In genomic region chr3:81005992-81006391, GRCh38 we compare ENCODE assay signal across 31 cellular contexts.
DNase-seq lines count a peak whose midpoint lies in the region; ATAC-seq and TF ChIP-seq lines count a peak whose summit lies in the region.
"Had no signal": no experiment of that assay in that cellular context is flagged by ENCODE, and none has a peak within 500 bp of the region (broad histone marks: within the 10 kb centered on the region; RNA-seq: fewer than 3 reads in every experiment).

No MANE protein-coding gene starts in this region.

- no peak overlapping the region for H2BK5ac ChIP-seq in H9 (ENCODE audit: insufficient read length, low read length)

- intact Hi-C loops in aorta (cut with DNase I), result no loop called here
- intact Hi-C loops in CD4-positive, alpha-beta T cell (cut with DNase I, micrococcal nuclease), result no loop called here

- CTCF ChIA-PET in CD4-positive, alpha-beta T cell (lab: Charles Lee), result no interaction called here

- no peak for ATAC-seq in HG02759 (IDR thresholded peaks at IDR 0.05; ENCODE audit: unreplicated experiment)
- no peak for ATAC-seq in aorta (ENCODE audit: low FRiP score)
- ATAC-seq in CD4-positive, alpha-beta T cell (ENCODE audit: poor library complexity), result no peak
- ATAC-seq: effector memory CD8-positive, alpha-beta T cell; heart right ventricle; psoas muscle had no signal

- H3F3A ChIP-seq in OCI-LY1 (ENCODE audit: insufficient read depth, low read length), result no peaks in the 10 kb centered on the region
- no peaks in the 10 kb centered on the region for H3F3A ChIP-seq in neural progenitor cell (ENCODE audit: low read depth)

- H3K14ac ChIP-seq in H9 (ENCODE audit: insufficient read depth, low read length), result no peak overlapping the region

- H3K9me3 ChIP-seq in H9 (ENCODE audit: control insufficient read depth, low read depth, low read length) (no peaks in the 10 kb centered on the region), OCI-LY1 (ENCODE audit: low read length) (no peaks in the 10 kb centered on the region), neural progenitor cell (ENCODE audit: low read depth) (no peaks in the 10 kb centered on the region), aorta (ENCODE audit: control insufficient read depth, low read length) (no peaks in the 10 kb centered on the region)
- H3K9me3 ChIP-seq in CD4-positive, alpha-beta T cell (ENCODE audit: control insufficient read depth, low read length), result no peaks in the 10 kb centered on the region
- H3K9me3 ChIP-seq: HAP-1, psoas muscle, suprapubic skin had no signal

- no peak overlapping the region for H3K56ac ChIP-seq in H9 (ENCODE audit: insufficient read length, low read depth, low read length)

- no peak overlapping the region for H4K91ac ChIP-seq in H9 (ENCODE audit: insufficient read length, low read depth, low read length)

- no peaks in the 10 kb centered on the region for H3K79me2 ChIP-seq in H9 (ENCODE audit: insufficient read depth, low read length)
- no peaks in the 10 kb centered on the region for H3K79me2 ChIP-seq in OCI-LY1 (ENCODE audit: insufficient read depth, low read length)
- no peaks in the 10 kb centered on the region for H3K79me2 ChIP-seq in neural progenitor cell (ENCODE audit: low read depth)

- H3K4ac ChIP-seq in H9 (ENCODE audit: low read depth, low read length), result no peak overlapping the region

- H3K9ac ChIP-seq in H9 (ENCODE audit: extremely low read depth, insufficient read length, low read length) (no peak overlapping the region), OCI-LY1 (ENCODE audit: low read length) (no peak overlapping the region), neural progenitor cell (no peak overlapping the region)

- H3K4me3 Mint-ChIP-seq in H9 (no peak overlapping the region), neural progenitor cell (no peak overlapping the region)
- no peak overlapping the region for H3K4me3 Mint-ChIP-seq in CD4-positive, alpha-beta T cell
- H3K4me3 Mint-ChIP-seq: activated CD4-positive, alpha-beta memory T cell treated with anti-CD3 and anti-CD28 coated beads for 36 hours; activated T-helper 1 cell treated with anti-CD3 and anti-CD28 coated beads, Interleukin-12 subunit alpha, Interleukin-12 subunit beta, Interleukin-2, Interleukin-4 antibody, amounts not matched to agents 30 ng/mL and 10 ng/mL and 1 ng/mL, durations not matched to agents 14 hours and 24 hours and 36 hours; CD14-positive monocyte; effector memory CD8-positive, alpha-beta T cell had no signal

- no peak overlapping the region for H2BK15ac ChIP-seq in H9 (ENCODE audit: low read depth, low read length)

- H3K36me3 ChIP-seq in OCI-LY1 (ENCODE audit: insufficient read depth, low read length) (no peaks in the 10 kb centered on the region), neural progenitor cell (no peaks in the 10 kb centered on the region), aorta (ENCODE audit: control insufficient read depth in 1 of 2, insufficient read depth in 2 of 2, low read length in 1 of 2) (no peaks in the 10 kb centered on the region)
- H3K36me3 ChIP-seq: breast epithelium, esophagus squamous epithelium, HAP-1, heart right ventricle, suprapubic skin had no signal

- no peak overlapping the region for H3T11ph ChIP-seq in H9 (ENCODE audit: low read length)

- H4K5ac ChIP-seq in H9 (ENCODE audit: insufficient read length, low read depth, low read length), result no peak overlapping the region

- H3K36me3 Mint-ChIP-seq in H9 (ENCODE audit: insufficient read depth in 1 of 3, low read depth in 3 of 3), result peaks cover 7 to 8% (median 7%) of the 10 kb centered on the region in 3 experiments
- no peaks in the 10 kb centered on the region for H3K36me3 Mint-ChIP-seq in neural progenitor cell
- no peaks in the 10 kb centered on the region for H3K36me3 Mint-ChIP-seq in CD4-positive, alpha-beta T cell (ENCODE audit: low read depth)
- H3K36me3 Mint-ChIP-seq: activated CD4-positive, alpha-beta memory T cell treated with anti-CD3 and anti-CD28 coated beads for 36 hours; CD14-positive monocyte had no signal

- H4K8ac ChIP-seq in H9 (replicated peaks; ENCODE audit: insufficient read length, low read depth, low read length), result no peak overlapping the region

- no peak overlapping the region for H3K27ac Mint-ChIP-seq in H9
- H3K27ac Mint-ChIP-seq in neural progenitor cell, result no peak overlapping the region
- H3K27ac Mint-ChIP-seq in CD4-positive, alpha-beta T cell, result no peak overlapping the region
- H3K27ac Mint-ChIP-seq: activated CD4-positive, alpha-beta memory T cell treated with anti-CD3 and anti-CD28 coated beads for 36 hours; activated T-helper 1 cell treated with anti-CD3 and anti-CD28 coated beads, Interleukin-12 subunit alpha, Interleukin-12 subunit beta, Interleukin-2, Interleukin-4 antibody, amounts not matched to agents 30 ng/mL and 10 ng/mL and 1 ng/mL, durations not matched to agents 14 hours and 24 hours and 36 hours; CD14-positive monocyte; effector memory CD8-positive, alpha-beta T cell had no signal

- POLR2A ChIA-PET in CD4-positive, alpha-beta T cell (lab: Charles Lee), result no interaction called here

- no peak overlapping the region for H3K23ac ChIP-seq in H9 (ENCODE audit: insufficient read length, low read depth, low read length)

- no peak for DNase-seq in H9
- DNase-seq in epithelial cell of esophagus (ENCODE audit: low read depth), result peak; percentile 1
- DNase-seq in neural progenitor cell (ENCODE audit: low spot score), result no peak
- DNase-seq in aorta, result no peak
- DNase-seq in CD4-positive, alpha-beta T cell, result no peak
- DNase-seq: activated CD4-positive, alpha-beta memory T cell treated with anti-CD3 and anti-CD28 coated beads for 36 hours; activated CD4-positive, CD25-positive, alpha-beta regulatory T cell treated with anti-CD3 and anti-CD28 coated beads, Interleukin-2, amount 50 U/mL, for 72 hours; activated CD8-positive, alpha-beta memory T cell treated with anti-CD3 and anti-CD28 coated beads, Interleukin-2, amount 50 U/mL, for 4 hours; activated naive CD4-positive, alpha-beta T cell treated with anti-CD3 and anti-CD28 coated beads, Interleukin-2, amount 50 U/mL, for 16 hours; amniotic stem cell; DMS 273 treated with DMSO at 0.1 percent for 48 hours; effector memory CD8-positive, alpha-beta T cell; esophagus squamous epithelium; foreskin melanocyte; heart right ventricle; mammary epithelial cell; NCI-H1048; NCI-H187 treated with DMSO at 0.1 percent for 48 hours; NCI-H2227 treated with DMSO at 0.1 percent for 48 hours; NCI-H69; psoas muscle; stimulated activated CD4-positive, alpha-beta T cell treated with anti-CD3 and anti-CD28 coated beads, Interleukin-15, amount 100 ng/mL, for 24 hours; stimulated activated naive CD4-positive, alpha-beta T cell had no signal

- no peak overlapping the region for H2AK5ac ChIP-seq in H9 (ENCODE audit: insufficient read length, low read length)

- H3K4me1 Mint-ChIP-seq in H9, result no peaks in the 10 kb centered on the region
- H3K4me1 Mint-ChIP-seq in neural progenitor cell, result no peaks in the 10 kb centered on the region
- no peaks in the 10 kb centered on the region for H3K4me1 Mint-ChIP-seq in CD4-positive, alpha-beta T cell (ENCODE audit: low read depth)
- H3K4me1 Mint-ChIP-seq: CD14-positive monocyte had no signal

- H3K79me1 ChIP-seq in H9 (ENCODE audit: insufficient read depth, low read depth, low read length, poor library complexity, severe bottlenecking), result no peaks in the 10 kb centered on the region

- H2BK12ac ChIP-seq in H9 (ENCODE audit: insufficient read length, low read depth, low read length), result no peak overlapping the region

- peak; percentile 63 for TF ChIP-seq CTCF in H9 (conservative IDR thresholded peaks at IDR 0.05)
- peak; percentile 11; the same call in 1 of the 2 replicates for TF ChIP-seq CTCF in OCI-LY1 (IDR thresholded peaks at IDR 0.05; ENCODE audit: low read length)
- no peak for TF ChIP-seq CTCF in epithelial cell of esophagus (IDR thresholded peaks at IDR 0.05; ENCODE audit: insufficient read depth, low read depth, low read length, missing control alignments)
- peak; percentile 26 for TF ChIP-seq CTCF in neural progenitor cell (IDR thresholded peaks at IDR 0.05)
- no peak for TF ChIP-seq CTCF in CD4-positive, alpha-beta T cell (IDR thresholded peaks at IDR 0.05)

- H3K27me3 ChIP-seq in H9 (ENCODE audit: insufficient read depth, low read length) (no peaks in the 10 kb centered on the region), OCI-LY1 (ENCODE audit: insufficient read depth, low read length) (no peaks in the 10 kb centered on the region), neural progenitor cell (no peaks in the 10 kb centered on the region), aorta (ENCODE audit: control insufficient read depth in 1 of 2, insufficient read depth in 2 of 2, low read length in 1 of 2) (no peaks in the 10 kb centered on the region)
- no peaks in the 10 kb centered on the region for H3K27me3 ChIP-seq in CD4-positive, alpha-beta T cell (ENCODE audit: control insufficient read depth, insufficient read depth, low read length)
- H3K27me3 ChIP-seq: breast epithelium, esophagus squamous epithelium, heart right ventricle, suprapubic skin had no signal

- H3K27ac ChIP-seq in H9 (ENCODE audit: insufficient read length, low read depth, low read length) (no peak overlapping the region), OCI-LY1 (ENCODE audit: low read depth, low read length, poor library complexity, severe bottlenecking) (no peak overlapping the region), neural progenitor cell (no peak overlapping the region), aorta (ENCODE audit: low read depth in 1 of 2, low read length in 2 of 2) (no peak overlapping the region)
- H3K27ac ChIP-seq in CD4-positive, alpha-beta T cell (ENCODE audit: low read depth, low read length), result no peak overlapping the region
- H3K27ac ChIP-seq: breast epithelium, coronary artery, esophagus squamous epithelium, heart right ventricle, psoas muscle, suprapubic skin had no signal

- no peaks in the 10 kb centered on the region for H3K9me2 ChIP-seq in OCI-LY1 (ENCODE audit: low read depth, low read length)

- no peaks in the 10 kb centered on the region for H3K23me2 ChIP-seq in H9 (ENCODE audit: insufficient read length, low read depth, low read length, poor library complexity, severe bottlenecking)

- no peak overlapping the region for H2AFZ ChIP-seq in H9 (ENCODE audit: low read length)
- H2AFZ ChIP-seq in OCI-LY1 (ENCODE audit: low read length), result no peak overlapping the region
- no peak overlapping the region for H2AFZ ChIP-seq in neural progenitor cell (replicated peaks)

- H3K4me2 ChIP-seq in H9 (ENCODE audit: insufficient read depth, insufficient read length, low read length) (no peak overlapping the region), OCI-LY1 (ENCODE audit: low read length) (no peak overlapping the region), neural progenitor cell (no peak overlapping the region)

- H3K9me3 Mint-ChIP-seq in H9, result peaks cover 8 to 14% of the 10 kb centered on the region in 2 experiments; a peak in 4 of 5 replicates
- H3K9me3 Mint-ChIP-seq in neural progenitor cell, result no peaks in the 10 kb centered on the region
- H3K9me3 Mint-ChIP-seq in CD4-positive, alpha-beta T cell, result peaks cover 9% of the 10 kb centered on the region

- H3K4me1 ChIP-seq in H9 (ENCODE audit: insufficient read depth, low read length), result no peaks in the 10 kb centered on the region
- H3K4me1 ChIP-seq in OCI-LY1 (ENCODE audit: insufficient read depth, low read length, severe bottlenecking), result no peaks in the 10 kb centered on the region
- no peaks in the 10 kb centered on the region for H3K4me1 ChIP-seq in neural progenitor cell
- H3K4me1 ChIP-seq in aorta (ENCODE audit: control insufficient read depth in 1 of 2, insufficient read depth in 2 of 2, low read length in 2 of 2), result no peaks in the 10 kb centered on the region
- H3K4me1 ChIP-seq: breast epithelium, esophagus squamous epithelium, HAP-1, heart right ventricle, psoas muscle, suprapubic skin had no signal

- H3K27me3 Mint-ChIP-seq in H9 (ENCODE audit: low read depth) (no peaks in the 10 kb centered on the region), neural progenitor cell (ENCODE audit: insufficient read depth, low read depth) (peaks cover 2% of the 10 kb centered on the region)
- no peaks in the 10 kb centered on the region for H3K27me3 Mint-ChIP-seq in CD4-positive, alpha-beta T cell
- H3K27me3 Mint-ChIP-seq: activated CD4-positive, alpha-beta memory T cell treated with anti-CD3 and anti-CD28 coated beads for 36 hours; effector memory CD8-positive, alpha-beta T cell had no signal

- H2BK120ac ChIP-seq in H9 (ENCODE audit: low read depth, low read length, poor library complexity, severe bottlenecking), result no peak overlapping the region

- no peak overlapping the region for H2BK20ac ChIP-seq in H9 (ENCODE audit: low read depth, low read length, poor library complexity, severe bottlenecking)

- H3K18ac ChIP-seq in H9 (ENCODE audit: insufficient read length, low read depth, low read length), result no peak overlapping the region

- no peak overlapping the region for H3K4me3 ChIP-seq in OCI-LY1 (ENCODE audit: low read depth, low read length, poor library complexity, severe bottlenecking)
- H3K4me3 ChIP-seq in epithelial cell of esophagus (ENCODE audit: low read length), result no peak overlapping the region
- no peak overlapping the region for H3K4me3 ChIP-seq in neural progenitor cell
- H3K4me3 ChIP-seq in aorta (ENCODE audit: low read length in 2 of 2), result no peak overlapping the region
- H3K4me3 ChIP-seq: breast epithelium, coronary artery, esophagus squamous epithelium, HAP-1, heart right ventricle, psoas muscle, suprapubic skin had no signal

- H4K20me1 ChIP-seq in H9 (ENCODE audit: control insufficient read depth, insufficient read depth, insufficient read length) (no peaks in the 10 kb centered on the region), OCI-LY1 (ENCODE audit: insufficient read depth, low read length) (no peaks in the 10 kb centered on the region), neural progenitor cell (ENCODE audit: low read depth) (no peaks in the 10 kb centered on the region)

Comparison
In these comparisons a context has a peak if more than half of its experiments do, and no peak if none do; other contexts are left out.
1. CTCF ChIP-seq: peak in H9 (single experiment), OCI-LY1 (single experiment) and neural progenitor cell (single experiment); none in epithelial cell of esophagus (single experiment) and CD4-positive, alpha-beta T cell (single experiment).